ENCODE assay signal across 8 cellular contexts in the genomic region with DNA sequence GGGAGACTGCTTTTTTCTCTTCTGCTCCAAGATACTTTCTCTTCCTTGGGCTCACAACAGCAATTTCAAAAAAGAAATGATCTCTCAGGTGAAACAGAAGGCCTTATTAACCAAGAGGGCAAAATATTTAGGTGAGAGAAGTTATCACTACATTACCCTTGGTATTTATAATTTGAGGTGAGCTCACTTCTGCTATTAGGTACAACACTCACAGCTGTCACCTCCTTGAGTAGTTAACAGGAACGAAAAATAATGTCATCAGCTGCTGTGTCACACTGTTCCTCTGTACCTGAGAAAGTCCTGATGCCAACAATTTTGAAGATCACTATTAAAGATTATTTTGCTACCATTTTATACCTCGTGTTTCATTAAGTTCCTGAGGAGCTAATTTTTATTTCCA.
"Had no signal": no experiment of that assay in that cellular context is flagged by ENCODE, and none has a peak within 500 bp of the region (broad histone marks: within the 10 kb centered on the region; RNA-seq: fewer than 3 reads in every experiment).

No MANE protein-coding gene starts in this region.

- DNase-seq: GM23248, GOT3, H9, HCEC 1CT, IMR-90, KG1 had no signal

- H3K4me3 ChIP-seq: GM23248, K562 had no signal

- H2AFZ ChIP-seq: GM23248 had no signal

- H3K9ac ChIP-seq: GM23248 had no signal

- H3K27ac ChIP-seq: GM23248 had no signal

- FAIRE-seq: HTR-8/SVneo, K562 had no signal

- ATAC-seq: K562 had no signal
